10 cellular contexts compared by ENCODE assay signal in the genomic region with DNA sequence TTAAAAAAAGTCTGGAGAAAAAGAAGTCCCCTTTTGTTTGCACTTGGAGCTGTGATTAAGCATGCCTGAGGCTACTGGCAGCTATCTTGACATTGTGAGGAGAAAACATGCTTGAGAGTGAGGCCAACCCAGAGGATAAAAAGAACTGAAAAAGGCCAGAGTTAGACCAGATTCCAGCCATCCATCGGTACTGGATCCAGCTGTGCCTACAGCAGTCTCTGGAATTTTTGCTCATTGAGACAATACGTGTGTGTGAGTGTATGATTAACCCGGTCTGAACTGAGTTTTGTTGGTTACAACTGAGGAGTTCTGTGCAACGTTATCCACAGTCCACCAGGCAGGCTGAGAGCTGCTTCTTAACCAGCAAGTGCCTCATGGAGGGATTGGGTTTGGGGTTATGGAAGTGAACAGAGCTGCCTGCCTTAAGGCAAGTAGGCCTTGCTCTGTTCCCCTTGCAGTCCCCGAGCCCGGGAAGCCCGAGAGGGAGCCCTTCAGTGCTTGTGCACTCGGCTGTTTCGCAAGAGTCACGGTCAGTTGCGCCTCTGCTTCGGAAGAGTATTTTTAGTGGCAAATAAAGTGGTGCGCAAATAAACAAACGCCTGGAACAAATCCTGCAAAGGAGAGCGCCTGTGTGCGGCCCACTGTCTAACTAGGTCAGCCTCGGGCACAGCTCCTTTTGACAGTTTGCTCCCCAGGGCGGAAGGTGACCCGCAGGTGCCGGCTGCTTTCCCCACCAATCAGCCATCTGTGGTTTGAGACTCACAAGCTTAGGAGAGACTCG. TPM values are rescaled to one million over a fixed set of nuclear protein-coding genes. Genes with fewer than 3 reads are reported as not detected.
DNase-seq lines count a peak whose midpoint lies in the region; ATAC-seq and TF ChIP-seq lines count a peak whose summit lies in the region.
"Had no signal": no experiment of that assay in that cellular context is flagged by ENCODE, and none has a peak within 500 bp of the region (broad histone marks: within the 10 kb centered on the region; RNA-seq: fewer than 3 reads in every experiment).

No MANE protein-coding gene starts in this region.

- H3K27ac ChIP-seq in RWPE2 (ENCODE audit: poor library complexity, severe bottlenecking) = no peak overlapping the region
- no peak overlapping the region for H3K27ac ChIP-seq in left ventricle myocardium inferior (replicated peaks)
- H3K27ac ChIP-seq in stomach = peak overlapping the region in 2 of 5 donors; percentile 20 to 26

- TF ChIP-seq CTCF in RWPE2 (IDR thresholded peaks at IDR 0.05; ENCODE audit: poor library complexity, severe bottlenecking) (no peak), left ventricle myocardium inferior (IDR thresholded peaks at IDR 0.05; ENCODE audit: borderline replicate concordance) (no peak), stomach (IDR thresholded peaks at IDR 0.05) (no peak)

- H3K4me3 ChIP-seq in RWPE2 (ENCODE audit: severe bottlenecking) (no peak overlapping the region), left ventricle myocardium inferior (no peak overlapping the region), stomach (no peak overlapping the region)

- H3K9me3 ChIP-seq in RWPE2 (ENCODE audit: severe bottlenecking) (no peaks in the 10 kb centered on the region), left ventricle myocardium inferior (replicated peaks) (no peaks in the 10 kb centered on the region), stomach (no peaks in the 10 kb centered on the region)

- 74 to 79% (median 78%) methylated on average over 18 to 21 of the region's 21 CpGs for whole genome bisulfite sequencing in stomach, 5 donors

- TF ChIP-seq POLR2A in stomach (IDR thresholded peaks at IDR 0.05) = no peak

- intact Hi-C loops in left ventricle myocardium inferior (cut with micrococcal nuclease) (no loop called here), stomach (cut with DNase I; ENCODE audit: low total_unique reads) (loop anchor here (10.0 kb wide), 1 partner anchor 479 kb away; no protein-coding TSS in a partner anchor)

- H3K27me3 ChIP-seq in RWPE2 (ENCODE audit: insufficient read depth, poor library complexity, severe bottlenecking) (no peaks in the 10 kb centered on the region), left ventricle myocardium inferior (ENCODE audit: low read depth) (no peaks in the 10 kb centered on the region), stomach (no peaks in the 10 kb centered on the region)

- H3K4me1 ChIP-seq in RWPE2 (ENCODE audit: insufficient read depth, poor library complexity, severe bottlenecking) = peaks cover 10% of the 10 kb centered on the region
- peaks cover 16% of the 10 kb centered on the region for H3K4me1 ChIP-seq in left ventricle myocardium inferior
- no peaks in the 10 kb centered on the region for H3K4me1 ChIP-seq in stomach

- DNase-seq in HK-2 (ENCODE audit: unreplicated experiment) (peak; percentile 54), RWPE2 (ENCODE audit: low spot score) (no peak), left ventricle myocardium inferior (peak; percentile 41), stomach (peak; percentile 31), SIG-M5 (lab: John Stamatoyannopoulos, UW) (no peak)
- DNase-seq: effector CD8-positive, alpha-beta T cell; RPMI8226 had no signal

- peak; percentile 69 for ATAC-seq in RWPE2 (ENCODE audit: low read depth)
- no peak for ATAC-seq in HG02970 (IDR thresholded peaks at IDR 0.05; ENCODE audit: low FRiP score, unreplicated experiment)
- ATAC-seq in esophagus mucosa = no peak
- ATAC-seq in GM21360 (IDR thresholded peaks at IDR 0.05; ENCODE audit: unreplicated experiment) = no peak

- no peak for TF ChIP-seq EP300 in stomach (IDR thresholded peaks at IDR 0.05)

- H3K36me3 ChIP-seq in RWPE2 (ENCODE audit: low read depth) (no peaks in the 10 kb centered on the region), left ventricle myocardium inferior (no peaks in the 10 kb centered on the region), stomach (no peaks in the 10 kb centered on the region)

RNA-seq across cellular contexts. Expression of a gene that starts 57.1 kb away (rescaled TPM):
- total RNA-seq in left ventricle myocardium inferior (3.0 TPM), stomach (1 to 10 TPM in 2 of 5 donors, not detected in 3; 4.4 to 9.1 TPM), esophagus mucosa (0.20 TPM)
- under 1 TPM; 0.10 to 0.31 (median 0.31) TPM for polyA plus RNA-seq in stomach

Comparison
In these comparisons a context has a peak if more than half of its experiments do, and no peak if none do; other contexts are left out.
1. DNase-seq: peak in HK-2 (single experiment), left ventricle myocardium inferior (single experiment) and stomach (single experiment); none in RWPE2 (single experiment) and SIG-M5 (single experiment).